ENCODE assay signal across 1 cellular context in genomic region chr17:41404024-41404651, GRCh38.
TF ChIP-seq lines count a peak whose summit lies in the region.

No MANE protein-coding gene starts in this region.

TF ChIP-seq in HEK293, 187 proteins besides CTCF, POLR2A, EP300 and RAD21 (continued from another document and continues in another):
- TF ChIP-seq, protein P1, sequence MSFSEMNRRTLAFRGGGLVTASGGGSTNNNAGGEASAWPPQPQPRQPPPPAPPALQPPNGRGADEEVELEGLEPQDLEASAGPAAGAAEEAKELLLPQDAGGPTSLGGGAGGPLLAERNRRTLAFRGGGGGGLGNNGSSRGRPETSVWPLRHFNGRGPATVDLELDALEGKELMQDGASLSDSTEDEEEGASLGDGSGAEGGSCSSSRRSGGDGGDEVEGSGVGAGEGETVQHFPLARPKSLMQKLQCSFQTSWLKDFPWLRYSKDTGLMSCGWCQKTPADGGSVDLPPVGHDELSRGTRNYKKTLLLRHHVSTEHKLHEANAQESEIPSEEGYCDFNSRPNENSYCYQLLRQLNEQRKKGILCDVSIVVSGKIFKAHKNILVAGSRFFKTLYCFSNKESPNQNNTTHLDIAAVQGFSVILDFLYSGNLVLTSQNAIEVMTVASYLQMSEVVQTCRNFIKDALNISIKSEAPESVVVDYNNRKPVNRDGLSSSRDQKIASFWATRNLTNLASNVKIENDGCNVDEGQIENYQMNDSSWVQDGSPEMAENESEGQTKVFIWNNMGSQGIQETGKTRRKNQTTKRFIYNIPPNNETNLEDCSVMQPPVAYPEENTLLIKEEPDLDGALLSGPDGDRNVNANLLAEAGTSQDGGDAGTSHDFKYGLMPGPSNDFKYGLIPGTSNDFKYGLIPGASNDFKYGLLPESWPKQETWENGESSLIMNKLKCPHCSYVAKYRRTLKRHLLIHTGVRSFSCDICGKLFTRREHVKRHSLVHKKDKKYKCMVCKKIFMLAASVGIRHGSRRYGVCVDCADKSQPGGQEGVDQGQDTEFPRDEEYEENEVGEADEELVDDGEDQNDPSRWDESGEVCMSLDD (tag by site-specific recombination; IDR thresholded peaks at IDR 0.05) = no peak
- TF ChIP-seq ZNF433 (tag by site-specific recombination; IDR thresholded peaks at IDR 0.05; ENCODE audit: low read depth) (no peak), ZNF394 (tag by site-specific recombination; IDR thresholded peaks at IDR 0.05; ENCODE audit: borderline replicate concordance) (peak; percentile 78), ZNF10 (tag by site-specific recombination; IDR thresholded peaks at IDR 0.05) (peak; percentile 26; the same call in 1 of the 2 replicates), ZNF629 (tag by site-specific recombination; IDR thresholded peaks at IDR 0.05) (peak; percentile 97), BCL11A (tag by site-specific recombination; IDR thresholded peaks at IDR 0.05; ENCODE audit: low read depth) (peak; percentile 93), ZNF18 (tag by site-specific recombination; IDR thresholded peaks at IDR 0.05) (no peak), ZSCAN30 (tag by site-specific recombination; IDR thresholded peaks at IDR 0.05) (no peak), ZNF366 (tag by site-specific recombination; conservative IDR thresholded peaks at IDR 0.05) (peak; percentile 77), ZBTB7A (tag by site-specific recombination; IDR thresholded peaks at IDR 0.05; ENCODE audit: low read depth) (no peak), ZNF776 (tag by site-specific recombination; IDR thresholded peaks at IDR 0.05; ENCODE audit: borderline replicate concordance) (no peak), ZNF707 (tag by site-specific recombination; IDR thresholded peaks at IDR 0.05) (no peak), TCF7L2 (IDR thresholded peaks at IDR 0.05; ENCODE audit: borderline replicate concordance, low read depth, low read length) (peak; percentile 74), ZNF76 (tag by site-specific recombination; IDR thresholded peaks at IDR 0.05; ENCODE audit: borderline replicate concordance, low read depth) (no peak), ZNF544 (tag by site-specific recombination; IDR thresholded peaks at IDR 0.05) (no peak), ZNF391 (tag by site-specific recombination; IDR thresholded peaks at IDR 0.05; ENCODE audit: borderline replicate concordance, low read depth) (peak; percentile 85), ZNF350 (tag by site-specific recombination; IDR thresholded peaks at IDR 0.05) (no peak), ZNF585B (tag by site-specific recombination; IDR thresholded peaks at IDR 0.05) (no peak), PRDM6 (tag by site-specific recombination; IDR thresholded peaks at IDR 0.05) (peak; percentile 66), ZBTB17 (tag by site-specific recombination; IDR thresholded peaks at IDR 0.05) (no peak), ZNF26 (tag by site-specific recombination; IDR thresholded peaks at IDR 0.05) (no peak), BCL11B (tag by site-specific recombination; IDR thresholded peaks at IDR 0.05; ENCODE audit: low read depth) (no peak), ZSCAN5A (tag by site-specific recombination; IDR thresholded peaks at IDR 0.05) (no peak), ZNF280C (tag by site-specific recombination; IDR thresholded peaks at IDR 0.05) (no peak), ZNF23 (tag by site-specific recombination; IDR thresholded peaks at IDR 0.05; ENCODE audit: borderline replicate concordance) (no peak), ZSCAN4 (tag by site-specific recombination; IDR thresholded peaks at IDR 0.05) (no peak), ZFP3 (tag by site-specific recombination; IDR thresholded peaks at IDR 0.05; ENCODE audit: low read depth) (no peak)
- TF ChIP-seq, protein P2, sequence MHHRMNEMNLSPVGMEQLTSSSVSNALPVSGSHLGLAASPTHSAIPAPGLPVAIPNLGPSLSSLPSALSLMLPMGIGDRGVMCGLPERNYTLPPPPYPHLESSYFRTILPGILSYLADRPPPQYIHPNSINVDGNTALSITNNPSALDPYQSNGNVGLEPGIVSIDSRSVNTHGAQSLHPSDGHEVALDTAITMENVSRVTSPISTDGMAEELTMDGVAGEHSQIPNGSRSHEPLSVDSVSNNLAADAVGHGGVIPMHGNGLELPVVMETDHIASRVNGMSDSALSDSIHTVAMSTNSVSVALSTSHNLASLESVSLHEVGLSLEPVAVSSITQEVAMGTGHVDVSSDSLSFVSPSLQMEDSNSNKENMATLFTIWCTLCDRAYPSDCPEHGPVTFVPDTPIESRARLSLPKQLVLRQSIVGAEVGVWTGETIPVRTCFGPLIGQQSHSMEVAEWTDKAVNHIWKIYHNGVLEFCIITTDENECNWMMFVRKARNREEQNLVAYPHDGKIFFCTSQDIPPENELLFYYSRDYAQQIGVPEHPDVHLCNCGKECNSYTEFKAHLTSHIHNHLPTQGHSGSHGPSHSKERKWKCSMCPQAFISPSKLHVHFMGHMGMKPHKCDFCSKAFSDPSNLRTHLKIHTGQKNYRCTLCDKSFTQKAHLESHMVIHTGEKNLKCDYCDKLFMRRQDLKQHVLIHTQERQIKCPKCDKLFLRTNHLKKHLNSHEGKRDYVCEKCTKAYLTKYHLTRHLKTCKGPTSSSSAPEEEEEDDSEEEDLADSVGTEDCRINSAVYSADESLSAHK (tag by site-specific recombination; IDR thresholded peaks at IDR 0.05) = no peak
- TF ChIP-seq, protein P3, sequence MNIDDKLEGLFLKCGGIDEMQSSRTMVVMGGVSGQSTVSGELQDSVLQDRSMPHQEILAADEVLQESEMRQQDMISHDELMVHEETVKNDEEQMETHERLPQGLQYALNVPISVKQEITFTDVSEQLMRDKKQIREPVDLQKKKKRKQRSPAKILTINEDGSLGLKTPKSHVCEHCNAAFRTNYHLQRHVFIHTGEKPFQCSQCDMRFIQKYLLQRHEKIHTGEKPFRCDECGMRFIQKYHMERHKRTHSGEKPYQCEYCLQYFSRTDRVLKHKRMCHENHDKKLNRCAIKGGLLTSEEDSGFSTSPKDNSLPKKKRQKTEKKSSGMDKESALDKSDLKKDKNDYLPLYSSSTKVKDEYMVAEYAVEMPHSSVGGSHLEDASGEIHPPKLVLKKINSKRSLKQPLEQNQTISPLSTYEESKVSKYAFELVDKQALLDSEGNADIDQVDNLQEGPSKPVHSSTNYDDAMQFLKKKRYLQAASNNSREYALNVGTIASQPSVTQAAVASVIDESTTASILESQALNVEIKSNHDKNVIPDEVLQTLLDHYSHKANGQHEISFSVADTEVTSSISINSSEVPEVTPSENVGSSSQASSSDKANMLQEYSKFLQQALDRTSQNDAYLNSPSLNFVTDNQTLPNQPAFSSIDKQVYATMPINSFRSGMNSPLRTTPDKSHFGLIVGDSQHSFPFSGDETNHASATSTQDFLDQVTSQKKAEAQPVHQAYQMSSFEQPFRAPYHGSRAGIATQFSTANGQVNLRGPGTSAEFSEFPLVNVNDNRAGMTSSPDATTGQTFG (tag by site-specific recombination; IDR thresholded peaks at IDR 0.05; ENCODE audit: borderline replicate concordance) = peak; percentile 78; the same call in 1 of the 2 replicates
- TF ChIP-seq, protein P4, sequence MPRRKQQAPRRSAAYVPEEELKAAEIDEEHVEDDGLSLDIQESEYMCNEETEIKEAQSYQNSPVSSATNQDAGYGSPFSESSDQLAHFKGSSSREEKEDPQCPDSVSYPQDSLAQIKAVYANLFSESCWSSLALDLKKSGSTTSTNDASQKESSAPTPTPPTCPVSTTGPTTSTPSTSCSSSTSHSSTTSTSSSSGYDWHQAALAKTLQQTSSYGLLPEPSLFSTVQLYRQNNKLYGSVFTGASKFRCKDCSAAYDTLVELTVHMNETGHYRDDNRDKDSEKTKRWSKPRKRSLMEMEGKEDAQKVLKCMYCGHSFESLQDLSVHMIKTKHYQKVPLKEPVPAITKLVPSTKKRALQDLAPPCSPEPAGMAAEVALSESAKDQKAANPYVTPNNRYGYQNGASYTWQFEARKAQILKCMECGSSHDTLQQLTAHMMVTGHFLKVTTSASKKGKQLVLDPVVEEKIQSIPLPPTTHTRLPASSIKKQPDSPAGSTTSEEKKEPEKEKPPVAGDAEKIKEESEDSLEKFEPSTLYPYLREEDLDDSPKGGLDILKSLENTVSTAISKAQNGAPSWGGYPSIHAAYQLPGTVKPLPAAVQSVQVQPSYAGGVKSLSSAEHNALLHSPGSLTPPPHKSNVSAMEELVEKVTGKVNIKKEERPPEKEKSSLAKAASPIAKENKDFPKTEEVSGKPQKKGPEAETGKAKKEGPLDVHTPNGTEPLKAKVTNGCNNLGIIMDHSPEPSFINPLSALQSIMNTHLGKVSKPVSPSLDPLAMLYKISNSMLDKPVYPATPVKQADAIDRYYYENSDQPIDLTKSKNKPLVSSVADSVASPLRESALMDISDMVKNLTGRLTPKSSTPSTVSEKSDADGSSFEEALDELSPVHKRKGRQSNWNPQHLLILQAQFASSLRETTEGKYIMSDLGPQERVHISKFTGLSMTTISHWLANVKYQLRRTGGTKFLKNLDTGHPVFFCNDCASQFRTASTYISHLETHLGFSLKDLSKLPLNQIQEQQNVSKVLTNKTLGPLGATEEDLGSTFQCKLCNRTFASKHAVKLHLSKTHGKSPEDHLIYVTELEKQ (tag by site-specific recombination; IDR thresholded peaks at IDR 0.05; ENCODE audit: borderline replicate concordance) = peak; percentile 97
